Comparison of ENCODE assay signal across 8 cellular contexts in the genomic region with DNA sequence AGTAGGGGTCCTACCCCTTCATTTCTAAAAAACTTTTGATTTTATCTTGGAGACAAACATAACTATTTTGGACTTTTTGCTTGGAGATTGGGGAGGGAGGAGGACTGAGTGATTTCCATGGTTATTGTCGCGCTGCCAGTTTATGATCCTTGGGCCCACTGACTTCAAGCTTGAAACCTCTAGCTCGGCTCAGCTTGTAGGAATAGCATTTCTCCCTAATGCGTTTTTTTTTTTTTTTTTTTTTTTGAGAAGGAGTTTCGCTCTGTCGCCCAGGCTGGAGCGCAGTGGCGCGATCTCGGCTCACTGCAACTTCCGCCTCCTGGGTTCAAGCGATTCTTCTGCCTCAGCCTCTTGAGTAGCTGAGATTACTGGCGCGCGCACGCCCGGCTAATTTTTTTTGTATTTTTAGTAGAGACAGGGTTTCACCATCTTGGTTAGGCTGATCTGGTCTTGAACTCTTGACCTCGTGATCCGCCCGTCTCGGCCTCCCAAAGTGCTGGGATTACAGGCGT. TPM values are rescaled to one million over a fixed set of nuclear protein-coding genes. Genes with fewer than 3 reads are reported as not detected.
A peak's percentile ranks its signal among the peaks of the same experiment; 100 is the strongest.
DNase-seq lines count a peak whose midpoint lies in the region; FAIRE-seq and TF ChIP-seq lines count a peak whose summit lies in the region.
"Not testable (repeated sequence)": the region's sequence is repeated elsewhere in the genome, so short reads cannot be mapped to it uniquely, and the experiment has no call there.

No MANE protein-coding gene starts in this region.

- not testable (repeated sequence) for H3K27ac ChIP-seq in SJCRH30; H1 (ENCODE audit: low read depth, low read length); subcutaneous abdominal adipose tissue (ENCODE audit: low read depth, low read length)

- not testable (repeated sequence) for H3K56ac ChIP-seq in H1 (replicated peaks; ENCODE audit: insufficient read length, low read depth, low read length)

- not testable (repeated sequence) for H3K18ac ChIP-seq in H1 (ENCODE audit: extremely low read depth, low read length)

- CTCF ChIA-PET in Caco-2 (lab: Charles Lee): not testable (repeated sequence)
- CTCF ChIA-PET in H1 (lab: Charles Lee; ENCODE audit: partially characterized antibody): interaction anchor here (0.6 kb wide), 1 partner anchor 76 kb away, joined by 3 read pairs; no protein-coding TSS in a partner anchor

- H3K4ac ChIP-seq in H1 (replicated peaks; ENCODE audit: insufficient read length, low read depth, low read length): not testable (repeated sequence)

- H2BK120ac ChIP-seq in H1 (replicated peaks; ENCODE audit: low read depth, low read length): not testable (repeated sequence)

- H4K8ac ChIP-seq in H1 (ENCODE audit: extremely low read depth, insufficient read depth, low read length): not testable (repeated sequence)

- not testable (repeated sequence) for H3K79me1 ChIP-seq in H1 (ENCODE audit: low read depth, low read length)

- not testable (repeated sequence) for H2BK15ac ChIP-seq in H1 (ENCODE audit: low read length)

- FAIRE-seq in H1 (lab: Jason Lieb, UNC): not testable (repeated sequence)

- H3K4me1 Mint-ChIP-seq in Caco-2 (ENCODE audit: low read depth, unreplicated experiment) (peaks cover 13% of the 10 kb centered on the region), nephron progenitor cell (peaks cover 64% of the 10 kb centered on the region)
- peaks cover 46% of the 10 kb centered on the region for H3K4me1 Mint-ChIP-seq in activated naive CD8-positive, alpha-beta T cell (ENCODE audit: low read depth)

- H4K20me1 ChIP-seq in H1 (replicated peaks in 1 of 2; ENCODE audit: control insufficient read depth in 1 of 2, insufficient read depth in 2 of 2, low read length in 2 of 2): not testable (repeated sequence)

- peaks cover 3 to 59% of the 10 kb centered on the region in 2 experiments; a peak in 3 of 4 replicates for H3K79me2 ChIP-seq in H1 (ENCODE audit: control insufficient read depth in 1 of 2, insufficient read depth in 2 of 2, low read length in 2 of 2)

- not testable (repeated sequence) for H4K91ac ChIP-seq in H1 (replicated peaks; ENCODE audit: insufficient read length, low read length)

- H3K14ac ChIP-seq in H1 (ENCODE audit: insufficient read length): not testable (repeated sequence)

- not testable (repeated sequence) for BruUV-seq in Caco-2 (replicated peaks; lab: Mats Ljungman, UMichigan)

- peaks cover 23% of the 10 kb centered on the region for H3K4me1 ChIP-seq in Caco-2
- H3K4me1 ChIP-seq in SJCRH30: peaks cover 16% of the 10 kb centered on the region
- peaks cover 2 to 19% (median 10%) of the 10 kb centered on the region in 4 experiments; a peak in 6 of 7 replicates for H3K4me1 ChIP-seq in H1 (replicated peaks in 1 of 4; ENCODE audit: control insufficient read depth in 3 of 4, insufficient read depth in 4 of 4, low read length in 3 of 4)
- H3K4me1 ChIP-seq in subcutaneous abdominal adipose tissue (ENCODE audit: control insufficient read depth in 5 of 5, insufficient read depth in 5 of 5, low read length in 5 of 5): peaks cover 0 to 28% (median 25%) of the 10 kb centered on the region in 5 donors

- H3K36me3 Mint-ChIP-seq in Caco-2 (ENCODE audit: insufficient read depth, unreplicated experiment); activated naive CD8-positive, alpha-beta T cell: not testable (repeated sequence)
- H3K36me3 Mint-ChIP-seq in nephron progenitor cell (ENCODE audit: low read depth): peaks cover 10% of the 10 kb centered on the region

- H3K23ac ChIP-seq in H1 (ENCODE audit: insufficient read length): not testable (repeated sequence)

- H3K4me3 ChIP-seq in Caco-2 (ENCODE audit: low read depth, low read length) (peak overlapping the region; percentile 79), SJCRH30 (peak overlapping the region; percentile 66), H1 (ENCODE audit: extremely low read depth in 1 of 4, insufficient read depth in 2 of 4, low read depth in 3 of 4, low read length in 4 of 4) (peak overlapping the region; percentile 77 to 85 (median 82); a peak in 4 of 8 replicates), iPS-18c (ENCODE audit: insufficient read depth, low read depth, low read length) (peak overlapping the region; percentile 36), subcutaneous abdominal adipose tissue (ENCODE audit: low read depth in 1 of 5, low read length in 5 of 5) (peak overlapping the region in 4 of 5 donors; percentile 89 to 98 (median 96))
- H3K4me3 ChIP-seq in Jurkat, Clone E6-1 (ENCODE audit: low read length): peak overlapping the region; percentile 70

- H3K36me3 ChIP-seq in Caco-2 (ENCODE audit: control insufficient read depth, insufficient read depth, low read length); SJCRH30; H1 (ENCODE audit: control insufficient read depth in 2 of 4, insufficient read depth in 4 of 4, low read length in 3 of 4); subcutaneous abdominal adipose tissue (ENCODE audit: control insufficient read depth in 5 of 5, insufficient read depth in 5 of 5, low read length in 5 of 5): not testable (repeated sequence)

- H3K4me3 Mint-ChIP-seq in Caco-2 (ENCODE audit: unreplicated experiment) (peak overlapping the region; percentile 94), nephron progenitor cell (peak overlapping the region; percentile 89)
- peak overlapping the region; percentile 100 for H3K4me3 Mint-ChIP-seq in activated naive CD8-positive, alpha-beta T cell

- H2AK5ac ChIP-seq in H1 (ENCODE audit: low read depth, low read length): not testable (repeated sequence)

- TF ChIP-seq RAD21 in H1 (IDR thresholded peaks at IDR 0.05 in 1 of 2, conservative IDR thresholded peaks at IDR 0.05 in 1 of 2; ENCODE audit: low read depth in 2 of 2, low read length in 2 of 2): not testable (repeated sequence)

- H3K9ac ChIP-seq in H1 (replicated peaks in 1 of 4; ENCODE audit: extremely low read depth in 1 of 4, low read depth in 3 of 4, low read length in 3 of 4): peak overlapping the region in 2 of 4 experiments; percentile 5 to 37; a peak in 2 of 7 replicates
- H3K9ac ChIP-seq in subcutaneous abdominal adipose tissue (ENCODE audit: low read length in 5 of 5): peak overlapping the region in 2 of 5 donors; percentile 20 to 97

- H3K9me3 Mint-ChIP-seq in Caco-2 (ENCODE audit: unreplicated experiment); activated naive CD8-positive, alpha-beta T cell (ENCODE audit: low read depth); nephron progenitor cell: not testable (repeated sequence)

- TF ChIP-seq EP300 in H1 (IDR thresholded peaks at IDR 0.05; ENCODE audit: borderline replicate concordance in 1 of 2, low read depth in 2 of 2, low read length in 2 of 2): not testable (repeated sequence)

- H3K27me3 Mint-ChIP-seq in Caco-2 (ENCODE audit: insufficient read depth, unreplicated experiment); activated naive CD8-positive, alpha-beta T cell; nephron progenitor cell (ENCODE audit: low read depth, poor library complexity): not testable (repeated sequence)

- not testable (repeated sequence) for TF ChIP-seq CTCF in Caco-2 (IDR thresholded peaks at IDR 0.05; ENCODE audit: insufficient read depth in 1 of 2, low read depth in 1 of 2, low read length in 1 of 2, severe bottlenecking in 1 of 2, unreplicated experiment in 1 of 2); H1 (IDR thresholded peaks at IDR 0.05; ENCODE audit: control extremely low read depth in 1 of 3, insufficient read depth in 1 of 3, low read depth in 1 of 3, low read length in 3 of 3); nephron progenitor cell (IDR thresholded peaks at IDR 0.05)

- WGBS in H1 (ENCODE audit: extremely low coverage in 1 of 2, insufficient coverage in 1 of 2, insufficient read length in 1 of 2, insufficient replicate concordance in 2 of 2, low coverage in 1 of 2, low lambda C conversion rate in 2 of 2, missing lambda C conversion rate in 1 of 2), 2 experiments: 94% methylated on average over 15 of the region's 22 CpGs; no CpG with 5 or more reads in 1 of the 2 experiments

- intact Hi-C loops in Caco-2 (cut with micrococcal nuclease; ENCODE audit: unreplicated experiment): not testable (repeated sequence)

- H2AFZ ChIP-seq in H1 (ENCODE audit: low read length): not testable (repeated sequence)

- H3K4me2 ChIP-seq in H1 (ENCODE audit: insufficient read depth in 1 of 2, low read depth in 2 of 2, low read length in 2 of 2): peak overlapping the region; percentile 69 to 73

- not testable (repeated sequence) for DNase-seq in Caco-2; Jurkat, Clone E6-1 (ENCODE audit: low read depth, low spot score); H1 (ENCODE audit: low read depth in 1 of 2, low spot score in 2 of 2); nephron progenitor cell
- DNase-seq in SJCRH30: peak in 1 of 2 experiments; percentile 35

- TF ChIP-seq POLR2A in H1 (IDR thresholded peaks at IDR 0.05; ENCODE audit: control extremely low read depth in 1 of 2, low read depth in 2 of 2, low read length in 2 of 2): not testable (repeated sequence)

- not testable (repeated sequence) for H3K27me3 ChIP-seq in Caco-2 (replicated peaks; ENCODE audit: control insufficient read depth, insufficient read depth, low read length); SJCRH30; H1 (replicated peaks in 1 of 4; ENCODE audit: control insufficient read depth in 3 of 4, extremely low read depth in 1 of 4, insufficient read depth in 3 of 4, low read length in 3 of 4); subcutaneous abdominal adipose tissue (ENCODE audit: control insufficient read depth in 5 of 5, insufficient read depth in 4 of 5, low read length in 5 of 5)

- POLR2A ChIA-PET in Caco-2 (lab: Charles Lee): not testable (repeated sequence)
- POLR2A ChIA-PET in H1 (lab: Charles Lee; ENCODE audit: partially characterized antibody): interaction anchor here (2.3 kb wide), 1 partner anchor 33 kb away, joined by 7 read pairs; a partner anchor contains a TSS

- H3K9me3 ChIP-seq in Caco-2; SJCRH30 (replicated peaks); H1 (ENCODE audit: insufficient read depth in 2 of 2, low read depth in 1 of 2, low read length in 1 of 2); iPS-18c (ENCODE audit: control insufficient read depth, insufficient read depth, low read length); subcutaneous abdominal adipose tissue (ENCODE audit: control insufficient read depth in 5 of 5, low read length in 5 of 5): not testable (repeated sequence)

- not testable (repeated sequence) for H2BK5ac ChIP-seq in H1 (ENCODE audit: low read depth, low read length)

- peak overlapping the region; percentile 96 for H3K27ac Mint-ChIP-seq in Caco-2 (ENCODE audit: unreplicated experiment)
- H3K27ac Mint-ChIP-seq in activated naive CD8-positive, alpha-beta T cell; nephron progenitor cell: not testable (repeated sequence)

- not testable (repeated sequence) for H2BK20ac ChIP-seq in H1 (ENCODE audit: low read length)

- H4K5ac ChIP-seq in H1 (ENCODE audit: insufficient read length, low read depth, low read length): not testable (repeated sequence)

- not testable (repeated sequence) for H2BK12ac ChIP-seq in H1 (ENCODE audit: low read depth, low read length)

- not testable (repeated sequence) for H3K23me2 ChIP-seq in H1 (ENCODE audit: low read depth, low read length)

RNA-seq across cellular contexts. Expression of a gene that starts 1.7 kb away (rescaled TPM):
- total RNA-seq in Caco-2 (2022): 27.9 and 28.7 TPM in 2 replicates
- 17.8 TPM for polyA plus RNA-seq in Jurkat, Clone E6-1 (2012; ENCODE audit: insufficient read depth, insufficient read length)
- 38.5 and 40.7 TPM in 2 replicates for total RNA-seq in SJCRH30 (2014; rRNA removed; shearing (Covaris generic))
- total RNA-seq in H1 (2021; fragmentation: NEBNext Ultra II Directional; extraction: Animal tissue kit (Norgen Biotek cat#: 25700)): 27.6 and 29.3 TPM in 2 replicates
- 9.6 and 13.2 TPM in 2 replicates for polyA plus RNA-seq in H1 (2011; rRNA removed)
- polyA plus RNA-seq in H1 (2011; cell fraction: cytosol; rRNA removed): 23.7 TPM
- 6.6 TPM for polyA plus RNA-seq in H1 (2011; cell fraction: nucleus; rRNA removed)
- polyA plus RNA-seq in H1 (2012, experiment 1 of 2): 32.8 to 41.6 TPM (median 35.5 TPM) in 4 replicates
- polyA plus RNA-seq in H1 (2012, experiment 2 of 2): 6.6 TPM
- polyA plus RNA-seq in H1 (2013, experiment 1 of 2): 30.6 TPM
- polyA plus RNA-seq in H1 (2013, experiment 2 of 2): 37.1 TPM
- 9.2 and 10.6 TPM in 2 replicates for polyA minus RNA-seq in H1 (2011; rRNA and poly(A)+ RNA removed)
- polyA minus RNA-seq in H1 (2011; cell fraction: cytosol; rRNA and poly(A)+ RNA removed): 10.3 TPM
- polyA minus RNA-seq in H1 (2011; cell fraction: nucleus; rRNA and poly(A)+ RNA removed): 14.7 TPM

RNA-seq across cellular contexts. Expression of a gene that starts 33.1 kb away (rescaled TPM):
- 39.3 and 42.8 TPM in 2 replicates for total RNA-seq in Caco-2 (2022)
- polyA plus RNA-seq in Jurkat, Clone E6-1 (2012; ENCODE audit: insufficient read depth, insufficient read length): 34.1 TPM
- total RNA-seq in SJCRH30 (2014; rRNA removed; shearing (Covaris generic)): 57.9 and 62.5 TPM in 2 replicates
- total RNA-seq in H1 (2021; fragmentation: NEBNext Ultra II Directional; extraction: Animal tissue kit (Norgen Biotek cat#: 25700)): 9.0 and 10.2 TPM in 2 replicates
- polyA plus RNA-seq in H1 (2011; rRNA removed): 2.2 and 6.0 TPM in 2 replicates
- 5.3 TPM for polyA plus RNA-seq in H1 (2011; cell fraction: cytosol; rRNA removed)
- polyA plus RNA-seq in H1 (2011; cell fraction: nucleus; rRNA removed): 1.1 TPM
- 5.4 to 9.4 TPM (median 7.3 TPM) in 4 replicates for polyA plus RNA-seq in H1 (2012, experiment 1 of 2)
- polyA plus RNA-seq in H1 (2012, experiment 2 of 2): 1.2 TPM
- 15.3 TPM for polyA plus RNA-seq in H1 (2013, experiment 1 of 2)
- 19.4 TPM for polyA plus RNA-seq in H1 (2013, experiment 2 of 2)
- polyA minus RNA-seq in H1 (2011; rRNA and poly(A)+ RNA removed): 5.8 and 8.1 TPM in 2 replicates
- 5.6 TPM for polyA minus RNA-seq in H1 (2011; cell fraction: cytosol; rRNA and poly(A)+ RNA removed)
- 4.5 TPM for polyA minus RNA-seq in H1 (2011; cell fraction: nucleus; rRNA and poly(A)+ RNA removed)

Comparison
In these comparisons a context has a peak if more than half of its experiments do, and no peak if none do; other contexts are left out.
1. H3K4me3 ChIP-seq: peak in every context shown above with its lines; median percentile 96 in subcutaneous abdominal adipose tissue; 82 in H1; 79 in Caco-2; 70 in Jurkat, Clone E6-1; 66 in SJCRH30; 36 in iPS-18c.